In the genomic region with DNA sequence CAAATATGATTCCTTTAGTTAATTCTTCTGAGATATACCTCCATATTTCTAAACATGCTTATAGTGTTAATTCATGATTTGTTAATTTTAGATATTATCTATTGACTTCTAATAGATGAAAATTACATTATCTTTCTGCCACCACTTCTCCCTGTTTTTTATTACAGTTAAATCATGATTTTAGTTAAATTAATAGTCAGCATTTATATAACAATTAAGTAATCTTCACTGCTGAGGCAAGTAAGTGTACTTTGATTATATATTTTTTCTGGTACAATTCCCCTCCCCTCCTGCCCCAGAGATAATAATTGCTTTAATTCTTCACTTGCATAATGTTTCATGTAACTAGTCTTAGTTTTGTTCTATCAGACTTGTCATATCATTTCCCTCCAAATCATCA, we compare ENCODE assay signal across 18 cellular contexts. TPM values are rescaled to one million over a fixed set of nuclear protein-coding genes. Genes with fewer than 3 reads are reported as not detected.
DNase-seq lines count a peak whose midpoint lies in the region; ATAC-seq and TF ChIP-seq lines count a peak whose summit lies in the region.
"Had no signal": no experiment of that assay in that cellular context is flagged by ENCODE, and none has a peak within 500 bp of the region (broad histone marks: within the 10 kb centered on the region; RNA-seq: fewer than 3 reads in every experiment).

No MANE protein-coding gene starts in this region.

- no peak overlapping the region for H3K27ac ChIP-seq in CD4-positive, CD25-positive, alpha-beta regulatory T cell (ENCODE audit: insufficient read depth, low read length, poor library complexity, severe bottlenecking)
- H3K27ac ChIP-seq in naive thymus-derived CD4-positive, alpha-beta T cell (ENCODE audit: low read depth, low read length) = no peak overlapping the region
- H3K27ac ChIP-seq in psoas muscle = no peak overlapping the region
- H3K27ac ChIP-seq: KMS-11, Peyer's patch had no signal

- H3K27me3 ChIP-seq in CD4-positive, CD25-positive, alpha-beta regulatory T cell (ENCODE audit: control insufficient read depth, insufficient read depth, low read length) = no peaks in the 10 kb centered on the region
- no peaks in the 10 kb centered on the region for H3K27me3 ChIP-seq in naive thymus-derived CD4-positive, alpha-beta T cell (ENCODE audit: control insufficient read depth in 2 of 2, insufficient read depth in 2 of 2, low read length in 2 of 2)
- H3K27me3 ChIP-seq in psoas muscle (ENCODE audit: insufficient read depth in 3 of 3, low read length in 2 of 3) = peaks cover 0 to 6% (median 3%) of the 10 kb centered on the region in 3 donors
- H3K27me3 ChIP-seq: Peyer's patch had no signal

- H3K9me3 Mint-ChIP-seq in activated CD8-positive, alpha-beta T cell treated with anti-CD3 and anti-CD28 coated beads for 36 hours = no peaks in the 10 kb centered on the region
- H3K9me3 Mint-ChIP-seq in activated CD8-positive, alpha-beta T cell treated with anti-CD3 and anti-CD28 coated beads, Interleukin-2, amount 10 ng/mL, durations not matched to agents 7 days and 5 days (ENCODE audit: insufficient read depth) = no peaks in the 10 kb centered on the region
- peaks cover 0 to 2% (median 0%) of the 10 kb centered on the region in 7 donors for H3K9me3 Mint-ChIP-seq in CD4-positive, CD25-positive, alpha-beta regulatory T cell
- no peaks in the 10 kb centered on the region for H3K9me3 Mint-ChIP-seq in T-cell
- no peaks in the 10 kb centered on the region for H3K9me3 Mint-ChIP-seq in naive thymus-derived CD4-positive, alpha-beta T cell

- intact Hi-C loops in activated CD8-positive, alpha-beta T cell treated with anti-CD3 and anti-CD28 coated beads for 36 hours (cut with micrococcal nuclease) = no loop called here
- intact Hi-C loops in naive thymus-derived CD4-positive, alpha-beta T cell (cut with micrococcal nuclease) = no loop called here
- intact Hi-C loops in psoas muscle (cut with DNase I) = no loop called here

- POLR2A ChIA-PET in activated CD8-positive, alpha-beta T cell treated with anti-CD3 and anti-CD28 coated beads for 36 hours (lab: Charles Lee) = interaction anchor here (1.5 kb wide), 1 partner anchor 16 kb away, joined by 5 read pairs; no protein-coding TSS in a partner anchor
- POLR2A ChIA-PET in activated CD8-positive, alpha-beta T cell treated with anti-CD3 and anti-CD28 coated beads, Interleukin-2, amount 10 ng/mL, durations not matched to agents 7 days and 5 days (lab: Charles Lee) = no interaction called here
- POLR2A ChIA-PET in T-cell (lab: Charles Lee) = no interaction called here
- POLR2A ChIA-PET in naive thymus-derived CD4-positive, alpha-beta T cell (lab: Charles Lee) = interaction anchor here (5.5 kb wide), 1 partner anchor 22 kb away, joined by 114 read pairs; no protein-coding TSS in a partner anchor

- peak overlapping the region; percentile 15 for H3K4me3 ChIP-seq in CD4-positive, CD25-positive, alpha-beta regulatory T cell (ENCODE audit: low read depth, low read length)
- H3K4me3 ChIP-seq in naive thymus-derived CD4-positive, alpha-beta T cell (ENCODE audit: low read length) = no peak overlapping the region
- no peak overlapping the region for H3K4me3 ChIP-seq in psoas muscle
- H3K4me3 ChIP-seq: Peyer's patch had no signal

- no peak for TF ChIP-seq CTCF in activated CD8-positive, alpha-beta T cell treated with anti-CD3 and anti-CD28 coated beads for 36 hours (IDR thresholded peaks at IDR 0.05)
- TF ChIP-seq CTCF in psoas muscle (IDR thresholded peaks at IDR 0.05) = no peak

- no peak overlapping the region for H3K4me3 Mint-ChIP-seq in activated CD8-positive, alpha-beta T cell treated with anti-CD3 and anti-CD28 coated beads for 36 hours
- no peak overlapping the region for H3K4me3 Mint-ChIP-seq in activated CD8-positive, alpha-beta T cell treated with anti-CD3 and anti-CD28 coated beads, Interleukin-2, amount 10 ng/mL, durations not matched to agents 7 days and 5 days
- H3K4me3 Mint-ChIP-seq in CD4-positive, CD25-positive, alpha-beta regulatory T cell = peak overlapping the region; percentile 16 to 65 (median 44)
- peak overlapping the region in 2 of 3 donors; percentile 9 to 96 for H3K4me3 Mint-ChIP-seq in T-cell
- peak overlapping the region; percentile 35 to 99 (median 76) for H3K4me3 Mint-ChIP-seq in naive thymus-derived CD4-positive, alpha-beta T cell

- H3K4me1 Mint-ChIP-seq in activated CD8-positive, alpha-beta T cell treated with anti-CD3 and anti-CD28 coated beads for 36 hours (ENCODE audit: low read depth) = peaks cover 82% of the 10 kb centered on the region
- peaks cover 76% of the 10 kb centered on the region for H3K4me1 Mint-ChIP-seq in activated CD8-positive, alpha-beta T cell treated with anti-CD3 and anti-CD28 coated beads, Interleukin-2, amount 10 ng/mL, durations not matched to agents 7 days and 5 days (ENCODE audit: low read depth)
- H3K4me1 Mint-ChIP-seq in CD4-positive, CD25-positive, alpha-beta regulatory T cell = peaks cover 27 to 91% (median 70%) of the 10 kb centered on the region in 4 donors
- H3K4me1 Mint-ChIP-seq in T-cell = peaks cover 86 to 93% (median 90%) of the 10 kb centered on the region in 3 donors
- peaks cover 59 to 91% (median 82%) of the 10 kb centered on the region in 7 donors for H3K4me1 Mint-ChIP-seq in naive thymus-derived CD4-positive, alpha-beta T cell

- no peaks in the 10 kb centered on the region for H3K27me3 Mint-ChIP-seq in activated CD8-positive, alpha-beta T cell treated with anti-CD3 and anti-CD28 coated beads for 36 hours
- no peaks in the 10 kb centered on the region for H3K27me3 Mint-ChIP-seq in activated CD8-positive, alpha-beta T cell treated with anti-CD3 and anti-CD28 coated beads, Interleukin-2, amount 10 ng/mL, durations not matched to agents 7 days and 5 days (ENCODE audit: low read depth)
- H3K27me3 Mint-ChIP-seq in CD4-positive, CD25-positive, alpha-beta regulatory T cell = peaks cover 4% of the 10 kb centered on the region
- no peaks in the 10 kb centered on the region for H3K27me3 Mint-ChIP-seq in T-cell
- no peaks in the 10 kb centered on the region for H3K27me3 Mint-ChIP-seq in naive thymus-derived CD4-positive, alpha-beta T cell

- H3K36me3 ChIP-seq in CD4-positive, CD25-positive, alpha-beta regulatory T cell (ENCODE audit: control insufficient read depth, insufficient read depth, low read length) = peaks cover 5% of the 10 kb centered on the region
- H3K36me3 ChIP-seq in naive thymus-derived CD4-positive, alpha-beta T cell (ENCODE audit: control insufficient read depth in 2 of 3, insufficient read depth in 3 of 3, low read length in 3 of 3) = peaks cover 0 to 9% (median 0%) of the 10 kb centered on the region in 3 experiments
- H3K36me3 ChIP-seq in psoas muscle (ENCODE audit: insufficient read depth in 1 of 2, low read depth in 1 of 2) = no peaks in the 10 kb centered on the region
- H3K36me3 ChIP-seq: Peyer's patch had no signal

- H3K27ac Mint-ChIP-seq in activated CD8-positive, alpha-beta T cell treated with anti-CD3 and anti-CD28 coated beads for 36 hours = peak overlapping the region; percentile 18
- no peak overlapping the region for H3K27ac Mint-ChIP-seq in activated CD8-positive, alpha-beta T cell treated with anti-CD3 and anti-CD28 coated beads, Interleukin-2, amount 10 ng/mL, durations not matched to agents 7 days and 5 days
- H3K27ac Mint-ChIP-seq in CD4-positive, CD25-positive, alpha-beta regulatory T cell = peak overlapping the region in 2 of 3 donors; percentile 50 to 74
- peak overlapping the region; percentile 70 to 78 for H3K27ac Mint-ChIP-seq in T-cell
- H3K27ac Mint-ChIP-seq in naive thymus-derived CD4-positive, alpha-beta T cell = peak overlapping the region in 8 of 9 donors; percentile 34 to 91 (median 75)

- CTCF ChIA-PET in activated CD8-positive, alpha-beta T cell treated with anti-CD3 and anti-CD28 coated beads for 36 hours (lab: Charles Lee) = no interaction called here
- CTCF ChIA-PET in activated CD8-positive, alpha-beta T cell treated with anti-CD3 and anti-CD28 coated beads, Interleukin-2, amount 10 ng/mL, durations not matched to agents 7 days and 5 days (lab: Charles Lee) = interaction anchor here (4.1 kb wide), 1 partner anchor 16 kb away, joined by 12 read pairs; no protein-coding TSS in a partner anchor
- CTCF ChIA-PET in T-cell (lab: Charles Lee) = no interaction called here
- CTCF ChIA-PET in naive thymus-derived CD4-positive, alpha-beta T cell (lab: Charles Lee) = no interaction called here

- no peaks in the 10 kb centered on the region for H3K9me3 ChIP-seq in CD4-positive, CD25-positive, alpha-beta regulatory T cell (ENCODE audit: control insufficient read depth in 2 of 2, low read length in 2 of 2)
- no peaks in the 10 kb centered on the region for H3K9me3 ChIP-seq in naive thymus-derived CD4-positive, alpha-beta T cell (ENCODE audit: control insufficient read depth in 2 of 3, low read length in 3 of 3)
- H3K9me3 ChIP-seq in psoas muscle = no peaks in the 10 kb centered on the region
- H3K9me3 ChIP-seq: Peyer's patch had no signal

- H3K4me1 ChIP-seq in CD4-positive, CD25-positive, alpha-beta regulatory T cell (ENCODE audit: control insufficient read depth, insufficient read depth, low read length, poor library complexity, severe bottlenecking) = peaks cover 62% of the 10 kb centered on the region
- H3K4me1 ChIP-seq in naive thymus-derived CD4-positive, alpha-beta T cell (ENCODE audit: control insufficient read depth in 2 of 2, insufficient read depth in 2 of 2, low read length in 2 of 2) = peaks cover 49 to 61% of the 10 kb centered on the region in 2 donors
- no peaks in the 10 kb centered on the region for H3K4me1 ChIP-seq in psoas muscle

- H3K36me3 Mint-ChIP-seq in activated CD8-positive, alpha-beta T cell treated with anti-CD3 and anti-CD28 coated beads for 36 hours (ENCODE audit: low read depth) = peaks cover 7% of the 10 kb centered on the region
- H3K36me3 Mint-ChIP-seq in activated CD8-positive, alpha-beta T cell treated with anti-CD3 and anti-CD28 coated beads, Interleukin-2, amount 10 ng/mL, durations not matched to agents 7 days and 5 days (ENCODE audit: low read depth) = peaks cover 43% of the 10 kb centered on the region
- peaks cover 5% of the 10 kb centered on the region for H3K36me3 Mint-ChIP-seq in CD4-positive, CD25-positive, alpha-beta regulatory T cell
- peaks cover 11% of the 10 kb centered on the region for H3K36me3 Mint-ChIP-seq in T-cell
- H3K36me3 Mint-ChIP-seq in naive thymus-derived CD4-positive, alpha-beta T cell = peaks cover 0 to 36% (median 13%) of the 10 kb centered on the region in 5 donors

- DNase-seq in activated CD8-positive, alpha-beta T cell treated with anti-CD3 and anti-CD28 coated beads for 36 hours = no peak
- DNase-seq in activated CD8-positive, alpha-beta T cell treated with anti-CD3 and anti-CD28 coated beads, Interleukin-2, amount 10 ng/mL, durations not matched to agents 7 days and 5 days = no peak
- no peak for DNase-seq in CD4-positive, CD25-positive, alpha-beta regulatory T cell
- DNase-seq in T-cell (no peak), NCI-H748 (lab: John Stamatoyannopoulos, UW; ENCODE audit: unreplicated experiment) (no peak), psoas muscle (no peak)
- no peak for DNase-seq in naive thymus-derived CD4-positive, alpha-beta T cell
- DNase-seq: AML-193, Calu3, GDM1, MV-4-11, NCI-H1694, NCI-H2081, NCI-H2171 treated with DMSO at 0.1 percent for 48 hours, NCI-H524 treated with DMSO at 0.1 percent for 48 hours had no signal

- ATAC-seq in activated CD8-positive, alpha-beta T cell treated with anti-CD3 and anti-CD28 coated beads for 36 hours = no peak
- ATAC-seq in activated CD8-positive, alpha-beta T cell treated with anti-CD3 and anti-CD28 coated beads, Interleukin-2, amount 10 ng/mL, durations not matched to agents 7 days and 5 days = no peak
- no peak for ATAC-seq in CD4-positive, CD25-positive, alpha-beta regulatory T cell (ENCODE audit: low read depth in 2 of 2)
- no peak for ATAC-seq in T-cell (replicated peaks in 1 of 4)
- ATAC-seq in naive thymus-derived CD4-positive, alpha-beta T cell = no peak
- no peak for ATAC-seq in psoas muscle
- ATAC-seq in GM19452 (IDR thresholded peaks at IDR 0.05; ENCODE audit: unreplicated experiment) = no peak

RNA-seq across cellular contexts. Expression of gene IL17RA, which starts 5.8 kb away (rescaled TPM):
- 10 to 100 TPM; 14.0 to 14.2 TPM for total RNA-seq in activated CD8-positive, alpha-beta T cell treated with anti-CD3 and anti-CD28 coated beads for 36 hours
- 10 to 100 TPM; 41.7 to 43.4 TPM for total RNA-seq in activated CD8-positive, alpha-beta T cell treated with anti-CD3 and anti-CD28 coated beads, Interleukin-2, amount 10 ng/mL, durations not matched to agents 7 days and 5 days
- 48.2 TPM for total RNA-seq in CD4-positive, CD25-positive, alpha-beta regulatory T cell
- polyA plus RNA-seq in CD4-positive, CD25-positive, alpha-beta regulatory T cell = 10 to 100 TPM; 21.7 to 34.7 (median 26.0) TPM
- 10 to 100 TPM; 38.8 to 72.7 (median 61.8) TPM for total RNA-seq in T-cell
- 10 to 100 TPM; 51.9 to 91.8 (median 76.5) TPM for total RNA-seq in naive thymus-derived CD4-positive, alpha-beta T cell
- polyA plus RNA-seq in naive thymus-derived CD4-positive, alpha-beta T cell = 10 to 100 TPM; 45.8 to 69.8 TPM
- total RNA-seq in psoas muscle = 1 to 10 TPM; 2.9 to 3.7 (median 3.3) TPM
- polyA plus RNA-seq in psoas muscle = 1 to 10 TPM in 1 of 3 donors, under 1 TPM in 2; 0.93 to 1.8 (median 0.97) TPM

RNA-seq across cellular contexts. Expression of gene TMEM121B, which starts 30.6 kb away (rescaled TPM):
- under 1 TPM; 0.13 to 0.14 TPM for total RNA-seq in activated CD8-positive, alpha-beta T cell treated with anti-CD3 and anti-CD28 coated beads for 36 hours
- under 1 TPM; 0.11 to 0.18 TPM for total RNA-seq in activated CD8-positive, alpha-beta T cell treated with anti-CD3 and anti-CD28 coated beads, Interleukin-2, amount 10 ng/mL, durations not matched to agents 7 days and 5 days
- total RNA-seq in CD4-positive, CD25-positive, alpha-beta regulatory T cell = 0.10 TPM
- polyA plus RNA-seq in CD4-positive, CD25-positive, alpha-beta regulatory T cell = under 1 TPM in 1 of 4 donors, not detected in 3; 0.03 TPM
- total RNA-seq in T-cell (under 1 TPM in 3 of 5 donors, not detected in 2; 0.13 to 0.19 (median 0.15) TPM), psoas muscle (under 1 TPM; 0.28 to 0.80 (median 0.64) TPM)
- total RNA-seq in naive thymus-derived CD4-positive, alpha-beta T cell = 1 to 10 TPM in 1 of 5 experiments, under 1 TPM in 4; 0.13 to 2.6 (median 0.24) TPM
- not detected for polyA plus RNA-seq in naive thymus-derived CD4-positive, alpha-beta T cell
- polyA plus RNA-seq in psoas muscle = under 1 TPM; 0.03 to 0.14 (median 0.09) TPM

Comparison
In these comparisons a context has a peak if more than half of its experiments do, and no peak if none do; other contexts are left out.
1. POLR2A ChIA-PET loops: an anchor here in activated CD8-positive, alpha-beta T cell treated with anti-CD3 and anti-CD28 coated beads for 36 hours (1.5 kb wide) and naive thymus-derived CD4-positive, alpha-beta T cell (5.5 kb wide); none called in activated CD8-positive, alpha-beta T cell treated with anti-CD3 and anti-CD28 coated beads, Interleukin-2, amount 10 ng/mL, durations not matched to agents 7 days and 5 days and T-cell.
2. H3K4me3 Mint-ChIP-seq: peak in CD4-positive, CD25-positive, alpha-beta regulatory T cell (4 of 4), T-cell (2 of 3) and naive thymus-derived CD4-positive, alpha-beta T cell (10 of 10); none in activated CD8-positive, alpha-beta T cell treated with anti-CD3 and anti-CD28 coated beads for 36 hours (single experiment) and activated CD8-positive, alpha-beta T cell treated with anti-CD3 and anti-CD28 coated beads, Interleukin-2, amount 10 ng/mL, durations not matched to agents 7 days and 5 days (single experiment).